Comparison of ENCODE assay signal across 25 cellular contexts in the genomic region with DNA sequence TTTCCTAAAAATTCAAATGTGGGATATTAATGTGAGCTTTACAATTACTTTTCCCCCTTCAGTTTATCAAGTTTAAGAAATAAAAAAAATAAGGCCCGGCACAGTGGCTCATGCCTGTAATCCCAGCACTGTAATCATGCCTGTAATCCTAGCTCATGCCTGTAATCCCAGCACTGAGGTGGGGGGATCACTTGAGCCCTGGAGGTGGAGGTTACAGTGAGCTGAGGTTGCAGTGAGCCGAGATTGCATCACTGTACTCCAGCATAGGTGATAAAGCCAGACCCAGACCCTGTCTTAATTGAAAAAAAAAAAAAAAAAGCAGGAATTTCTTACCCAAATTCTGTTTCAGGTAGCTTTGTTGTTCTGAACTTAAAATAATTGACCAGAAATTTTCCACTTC.
"Had no signal": no experiment of that assay in that cellular context is flagged by ENCODE, and none has a peak within 500 bp of the region (broad histone marks: within the 10 kb centered on the region; RNA-seq: fewer than 3 reads in every experiment).

No MANE protein-coding gene starts in this region.

- H3K9me3 ChIP-seq: ovary, psoas muscle, right lobe of liver, sigmoid colon, stomach, thoracic aorta, thyroid gland, tibial nerve, upper lobe of left lung, vagina had no signal

- H3K4me1 ChIP-seq: neural progenitor cell, psoas muscle, thyroid gland, upper lobe of left lung, vagina had no signal

- FAIRE-seq: small intestine, urothelium cell line had no signal

- DNase-seq: occipital lobe; ovary; posterior cingulate gyrus; psoas muscle; right cardiac atrium; right lobe of liver; sigmoid colon; small intestine; stimulated activated CD4-positive, alpha-beta T cell treated with anti-CD3 and anti-CD28 coated beads, Interleukin-15, amount 100 ng/mL, for 24 hours; stimulated activated CD4-positive, alpha-beta T cell treated with anti-CD3 and anti-CD28 coated beads, Interleukin-2, amount 100 ng/mL, for 24 hours; stimulated activated CD4-positive, alpha-beta T cell treated with anti-CD3 and anti-CD28 coated beads, Interleukin-2, amount 100 ng/mL, for 48 hours; stimulated activated CD4-positive, alpha-beta T cell treated with anti-CD3 and anti-CD28 coated beads, Interleukin-4, amount 100 ng/mL, for 24 hours; stimulated activated naive B cell treated with anti-CD40 and anti-IgM and Interleukin-4, amounts not matched to agents 10 μg/mL and 1 μg/mL and 100 μg/mL, for 72 hours; stimulated activated naive CD4-positive, alpha-beta T cell treated with Interleukin-2 at 50 U/mL for 16 hours; stomach; thyroid gland; trophoblast cell; upper lobe of left lung had no signal

- H3K4me3 ChIP-seq: neural progenitor cell, ovary, psoas muscle, right lobe of liver, sigmoid colon, stomach, thoracic aorta, thyroid gland, tibial nerve, upper lobe of left lung, vagina had no signal

- ATAC-seq: right cardiac atrium; right lobe of liver; stimulated activated effector memory CD8-positive, alpha-beta T cell treated with anti-CD3 and anti-CD28 coated beads, Interleukin-12 subunit alpha, Interleukin-12 subunit beta, amount 100 ng/mL, for 72 hours; stimulated activated naive B cell treated with anti-CD40 and anti-IgM and Interleukin-4, amounts not matched to agents 10 μg/mL and 1 μg/mL and 100 μg/mL, for 72 hours had no signal

- H3K36me3 ChIP-seq: neural progenitor cell, ovary, right lobe of liver, sigmoid colon, thoracic aorta, thyroid gland, tibial nerve, upper lobe of left lung, vagina had no signal

- H2AFZ ChIP-seq: neural progenitor cell, parathyroid adenoma had no signal

- H3K4me2 ChIP-seq: neural progenitor cell had no signal

- H3K27ac ChIP-seq: neural progenitor cell, ovary, parathyroid adenoma, psoas muscle, right lobe of liver, sigmoid colon, stomach, thoracic aorta, thyroid gland, tibial nerve, upper lobe of left lung, vagina had no signal

- H3K27me3 ChIP-seq: neural progenitor cell, ovary, right lobe of liver, sigmoid colon, stomach, thyroid gland, tibial nerve, upper lobe of left lung, vagina had no signal

- H3K9ac ChIP-seq: neural progenitor cell, parathyroid adenoma had no signal
